ENCODE assay signal across 8 cellular contexts in the genomic region with DNA sequence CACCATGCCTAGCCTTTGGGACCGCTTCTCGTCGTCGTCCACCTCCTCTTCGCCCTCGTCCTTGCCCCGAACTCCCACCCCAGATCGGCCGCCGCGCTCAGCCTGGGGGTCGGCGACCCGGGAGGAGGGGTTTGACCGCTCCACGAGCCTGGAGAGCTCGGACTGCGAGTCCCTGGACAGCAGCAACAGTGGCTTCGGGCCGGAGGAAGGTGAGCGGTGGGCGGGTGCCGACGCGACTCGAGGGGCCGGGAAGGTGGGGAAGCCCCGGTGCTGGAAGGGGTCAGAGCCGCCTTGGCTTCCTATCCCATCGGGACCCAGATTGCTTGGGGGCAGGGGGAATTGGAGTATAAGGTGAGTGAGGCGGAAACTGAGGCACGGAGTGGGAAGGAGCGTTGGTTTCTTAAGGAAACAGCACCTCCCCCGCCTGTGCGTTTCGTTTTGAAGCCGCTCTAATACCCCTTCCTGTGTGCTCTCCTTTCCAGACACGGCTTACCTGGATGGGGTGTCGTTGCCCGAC. TPM values are rescaled to one million over a fixed set of nuclear protein-coding genes. Genes with fewer than 3 reads are reported as not detected.
A peak's percentile ranks its signal among the peaks of the same experiment; 100 is the strongest.
DNase-seq lines count a peak whose midpoint lies in the region; ATAC-seq and TF ChIP-seq lines count a peak whose summit lies in the region.

No MANE protein-coding gene starts in this region.

- H3K9me3 ChIP-seq in iPS DF 6.9 (ENCODE audit: control insufficient read depth, insufficient read depth, low read length): no peaks in the 10 kb centered on the region
- H3K9me3 ChIP-seq in smooth muscle cell (replicated peaks; ENCODE audit: low read depth): no peaks in the 10 kb centered on the region

- H3K4me1 ChIP-seq in iPS DF 6.9 (ENCODE audit: control insufficient read depth, insufficient read depth, low read length) (peaks cover 3% of the 10 kb centered on the region), smooth muscle cell (ENCODE audit: low read depth) (peaks cover 24% of the 10 kb centered on the region)

- H3K36me3 Mint-ChIP-seq in activated T-helper 17 cell treated with anti-CD3 and anti-CD28 coated beads, Interleukin-2, amount 50 U/mL, for 72 hours (ENCODE audit: low read depth): peaks cover 55% of the 10 kb centered on the region

- H4K20me1 ChIP-seq in smooth muscle cell (ENCODE audit: low read depth): peaks cover 32% of the 10 kb centered on the region

- H3K4me2 ChIP-seq in smooth muscle cell: peak overlapping the region; percentile 89

- H3K27me3 ChIP-seq in H7 (ENCODE audit: control insufficient read depth, insufficient read depth, low read length): peaks cover 5% of the 10 kb centered on the region; the same call in 1 of the 2 replicates
- no peaks in the 10 kb centered on the region for H3K27me3 ChIP-seq in iPS DF 6.9 (ENCODE audit: control insufficient read depth, insufficient read depth, low read length)
- no peaks in the 10 kb centered on the region for H3K27me3 ChIP-seq in smooth muscle cell (ENCODE audit: low read depth)

- peak overlapping the region; percentile 99 for H3K27ac Mint-ChIP-seq in activated T-helper 17 cell treated with anti-CD3 and anti-CD28 coated beads, Interleukin-2, amount 50 U/mL, for 72 hours

- H3K36me3 ChIP-seq in H7 (replicated peaks; ENCODE audit: control insufficient read depth, insufficient read depth, low read length): peaks cover 6% of the 10 kb centered on the region
- H3K36me3 ChIP-seq in iPS DF 6.9 (ENCODE audit: control insufficient read depth, insufficient read depth, low read length): peaks cover 3% of the 10 kb centered on the region; the same call in 1 of the 2 replicates
- no peaks in the 10 kb centered on the region for H3K36me3 ChIP-seq in smooth muscle cell (ENCODE audit: low read depth)

- no peak overlapping the region for H3K27ac ChIP-seq in iPS DF 6.9 (ENCODE audit: low read length)
- H3K27ac ChIP-seq in smooth muscle cell (ENCODE audit: low read depth): peak overlapping the region; percentile 82

- in situ Hi-C loops in KBM-7 (cut with MboI; ENCODE audit: low pct_unique_long_range_greater_than_20kb, low sequenced_read_pairs): no loop called here

- H3K9ac ChIP-seq in smooth muscle cell (ENCODE audit: low read depth): peak overlapping the region; percentile 85

- no peak for TF ChIP-seq CTCF in smooth muscle cell (IDR thresholded peaks at IDR 0.05; ENCODE audit: borderline replicate concordance, insufficient read depth, poor library complexity, severe bottlenecking)

- no peaks in the 10 kb centered on the region for H3K9me3 Mint-ChIP-seq in activated T-helper 17 cell treated with anti-CD3 and anti-CD28 coated beads, Interleukin-2, amount 50 U/mL, for 72 hours

- H3K4me1 Mint-ChIP-seq in activated T-helper 17 cell treated with anti-CD3 and anti-CD28 coated beads, Interleukin-2, amount 50 U/mL, for 72 hours: peaks cover 13% of the 10 kb centered on the region

- H3K27me3 Mint-ChIP-seq in activated T-helper 17 cell treated with anti-CD3 and anti-CD28 coated beads, Interleukin-2, amount 50 U/mL, for 72 hours: no peaks in the 10 kb centered on the region

- peaks cover 28% of the 10 kb centered on the region for H3K79me2 ChIP-seq in smooth muscle cell (ENCODE audit: low read depth)

- DNase-seq in AG08396 (ENCODE audit: low spot score) (peak; percentile 55), H7 (peak; percentile 70), iPS DF 6.9 (ENCODE audit: low read depth, low spot score) (no peak), smooth muscle cell (lab: John Stamatoyannopoulos, UW; ENCODE audit: unreplicated experiment) (no peak), DMS153 treated with DMSO at 0.1 percent for 48 hours (lab: John Stamatoyannopoulos, UW; ENCODE audit: unreplicated experiment) (no peak), KBM-7 (no peak), HK-2 (ENCODE audit: unreplicated experiment) (no peak)

- WGBS in iPS DF 6.9 (ENCODE audit: insufficient coverage, insufficient read length): no CpG with 5 or more reads among the region's 40 CpGs
- 1% methylated on average over 38 of the region's 40 CpGs for WGBS in smooth muscle cell (ENCODE audit: low lambda C conversion rate)

- peaks cover 57% of the 10 kb centered on the region for H3F3A ChIP-seq in smooth muscle cell (ENCODE audit: low read depth)

- no peak overlapping the region for H2AFZ ChIP-seq in smooth muscle cell (ENCODE audit: low read depth)

- peak overlapping the region; percentile 98 for H3K4me3 ChIP-seq in H7 (ENCODE audit: insufficient read depth, low read depth, low read length)
- H3K4me3 ChIP-seq in iPS DF 6.9 (ENCODE audit: low read length): peak overlapping the region; percentile 69
- H3K4me3 ChIP-seq in smooth muscle cell: peak overlapping the region; percentile 93

- H3K4me3 Mint-ChIP-seq in activated T-helper 17 cell treated with anti-CD3 and anti-CD28 coated beads, Interleukin-2, amount 50 U/mL, for 72 hours: peak overlapping the region; percentile 99

- no peak for ATAC-seq in activated T-helper 17 cell treated with anti-CD3 and anti-CD28 coated beads, Interleukin-2, amount 50 U/mL, for 72 hours (replicated peaks)

RNA-seq across cellular contexts. Expression of a gene that starts 0.5 kb away (rescaled TPM):
- 54.2 and 123 TPM in 2 replicates for total RNA-seq in H7 (2014; rRNA removed; shearing (Covaris generic))
- total RNA-seq in activated T-helper 17 cell treated with anti-CD3 and anti-CD28 coated beads, Interleukin-2, amount 50 U/mL, for 72 hours: 1,000 to 10,000 TPM in 1 of 2 donors, 100 to 1,000 TPM in 1; 746 to 1,569 TPM
- total RNA-seq in smooth muscle cell: 161 and 198 TPM in 2 replicates
- 248 and 299 TPM in 2 replicates for polyA plus RNA-seq in smooth muscle cell

RNA-seq across cellular contexts. Expression of a gene that starts 58.2 kb away (rescaled TPM):
- 28.0 and 35.4 TPM in 2 replicates for total RNA-seq in H7 (2014; rRNA removed; shearing (Covaris generic))
- 10 to 100 TPM; 44.0 to 48.6 TPM for total RNA-seq in activated T-helper 17 cell treated with anti-CD3 and anti-CD28 coated beads, Interleukin-2, amount 50 U/mL, for 72 hours
- 28.1 and 37.0 TPM in 2 replicates for total RNA-seq in smooth muscle cell
- polyA plus RNA-seq in smooth muscle cell: 24.0 and 24.7 TPM in 2 replicates

RNA-seq across cellular contexts. Expression of a gene that starts 58.5 kb away (rescaled TPM):
- total RNA-seq in H7 (2014; rRNA removed; shearing (Covaris generic)): 56.6 and 79.0 TPM in 2 replicates
- 100 to 1,000 TPM in 1 of 2 donors, 10 to 100 TPM in 1; 74.3 to 119 TPM for total RNA-seq in activated T-helper 17 cell treated with anti-CD3 and anti-CD28 coated beads, Interleukin-2, amount 50 U/mL, for 72 hours
- total RNA-seq in smooth muscle cell: 50.8 and 81.8 TPM in 2 replicates
- polyA plus RNA-seq in smooth muscle cell: 76.4 and 80.8 TPM in 2 replicates

Comparison
In these comparisons a context has a peak if more than half of its experiments do, and no peak if none do; other contexts are left out.
1. DNase-seq: peak in AG08396 (single experiment) and H7 (single experiment); none in iPS DF 6.9 (single experiment), smooth muscle cell (single experiment), DMS153 treated with DMSO at 0.1 percent for 48 hours (single experiment), KBM-7 (single experiment) and HK-2 (single experiment).
2. Peak in every context shown above with its lines, with median percentiles within 50 percentile points of each other: H3K4me3 ChIP-seq.